11 cellular contexts compared by ENCODE assay signal in the genomic region with DNA sequence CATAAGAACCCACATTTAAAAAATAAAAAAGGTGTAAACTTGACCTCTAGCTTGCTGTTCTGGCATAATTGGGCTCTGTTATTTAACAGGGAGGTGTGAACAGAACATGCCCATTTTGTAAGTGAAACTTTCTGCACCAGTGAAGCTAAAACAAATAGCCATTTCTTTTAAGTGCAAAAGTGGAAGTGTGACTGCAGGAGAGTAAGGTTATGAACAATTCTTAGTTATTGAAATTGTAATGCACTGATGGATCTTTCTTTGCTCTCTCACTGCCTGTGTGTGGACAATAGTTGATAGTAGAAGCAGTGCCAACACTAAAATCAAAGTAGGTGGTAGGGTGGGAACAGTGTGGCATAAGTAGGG. TPM values are rescaled to one million over a fixed set of nuclear protein-coding genes. Genes with fewer than 3 reads are reported as not detected.
A peak's percentile ranks its signal among the peaks of the same experiment; 100 is the strongest.
DNase-seq lines count a peak whose midpoint lies in the region; ATAC-seq, FAIRE-seq and TF ChIP-seq lines count a peak whose summit lies in the region.
"Had no signal": no experiment of that assay in that cellular context is flagged by ENCODE, and none has a peak within 500 bp of the region (broad histone marks: within the 10 kb centered on the region; RNA-seq: fewer than 3 reads in every experiment).

No MANE protein-coding gene starts in this region.

- no peak for FAIRE-seq in GM19239 (lab: Jason Lieb, UNC)
- FAIRE-seq: H1 had no signal

- H2AFZ ChIP-seq in OCI-LY1 (ENCODE audit: low read length), result no peak overlapping the region

- no peaks in the 10 kb centered on the region for H3K9me2 ChIP-seq in OCI-LY1 (ENCODE audit: low read depth, low read length)

- H3K4me1 ChIP-seq in OCI-LY1 (ENCODE audit: insufficient read depth, low read length, severe bottlenecking) (peaks cover 17% of the 10 kb centered on the region), thyroid gland (peaks cover 0 to 3% of the 10 kb centered on the region in 2 donors)
- H3K4me1 ChIP-seq: SJSA1 had no signal

- intact Hi-C loops in thyroid gland (cut with DNase I), result no loop called here

- DNase-seq in GM06990 (ENCODE audit: extremely low read depth, insufficient read length) (peak; percentile 64), GM19239 (ENCODE audit: insufficient read length, low spot score) (no peak), ecto neural progenitor cell (ENCODE audit: low spot score) (no peak), thyroid gland (no peak), NOMO-1 (lab: John Stamatoyannopoulos, UW; ENCODE audit: unreplicated experiment in 2 of 2) (no peak)
- DNase-seq: NCI-H1105 had no signal

- no peak for TF ChIP-seq CTCF in GM06990 (IDR thresholded peaks at IDR 0.05; ENCODE audit: insufficient read depth, low read length, poor library complexity, severe bottlenecking)
- TF ChIP-seq CTCF in OCI-LY1 (IDR thresholded peaks at IDR 0.05; ENCODE audit: low read length), result no peak
- no peak for TF ChIP-seq CTCF in thyroid gland (IDR thresholded peaks at IDR 0.05)

- H3K27me3 ChIP-seq in GM06990 (replicated peaks; ENCODE audit: control insufficient read depth, insufficient read depth, low read length), result no peaks in the 10 kb centered on the region
- no peaks in the 10 kb centered on the region for H3K27me3 ChIP-seq in OCI-LY1 (ENCODE audit: insufficient read depth, low read length)
- H3K27me3 ChIP-seq in thyroid gland, result no peaks in the 10 kb centered on the region
- H3K27me3 ChIP-seq: SJSA1 had no signal

- H3K27ac ChIP-seq in OCI-LY1 (ENCODE audit: low read depth, low read length, poor library complexity, severe bottlenecking) (peak overlapping the region; percentile 62), thyroid gland (peak overlapping the region in 1 of 3 donors; percentile 10)
- H3K27ac ChIP-seq: SJSA1 had no signal

- ATAC-seq in GM19043 (IDR thresholded peaks at IDR 0.05; ENCODE audit: low read depth, unreplicated experiment) (peak; percentile 88), HG02870 (IDR thresholded peaks at IDR 0.05; ENCODE audit: unreplicated experiment) (peak; percentile 73)

- no peak overlapping the region for H3K9ac ChIP-seq in OCI-LY1 (ENCODE audit: low read length)

- no peak for TF ChIP-seq POLR2A in thyroid gland (IDR thresholded peaks at IDR 0.05)

- H3K36me3 ChIP-seq in GM06990 (ENCODE audit: control insufficient read depth, insufficient read depth, low read length), result peaks cover 10% of the 10 kb centered on the region
- H3K36me3 ChIP-seq in OCI-LY1 (ENCODE audit: insufficient read depth, low read length), result peaks cover 39% of the 10 kb centered on the region
- no peaks in the 10 kb centered on the region for H3K36me3 ChIP-seq in thyroid gland
- H3K36me3 ChIP-seq: SJSA1 had no signal

- H4K20me1 ChIP-seq in OCI-LY1 (ENCODE audit: insufficient read depth, low read length), result no peaks in the 10 kb centered on the region

- H3K4me3 ChIP-seq in GM06990 (replicated peaks; ENCODE audit: low read depth, low read length) (no peak overlapping the region), OCI-LY1 (ENCODE audit: low read depth, low read length, poor library complexity, severe bottlenecking) (no peak overlapping the region), thyroid gland (replicated peaks in 1 of 3) (no peak overlapping the region)
- H3K4me3 ChIP-seq: SJSA1 had no signal

- H3K79me2 ChIP-seq in OCI-LY1 (ENCODE audit: insufficient read depth, low read length), result no peaks in the 10 kb centered on the region

- no peaks in the 10 kb centered on the region for H3K9me3 ChIP-seq in OCI-LY1 (ENCODE audit: low read length)
- no peaks in the 10 kb centered on the region for H3K9me3 ChIP-seq in thyroid gland
- H3K9me3 ChIP-seq: SJSA1 had no signal

- H3F3A ChIP-seq in OCI-LY1 (ENCODE audit: insufficient read depth, low read length), result no peaks in the 10 kb centered on the region

- peak overlapping the region; percentile 32; the same call in 1 of the 2 replicates for H3K4me2 ChIP-seq in OCI-LY1 (ENCODE audit: low read length)

RNA-seq across cellular contexts. Expression of a gene that starts 12.6 kb away (rescaled TPM):
- total RNA-seq in thyroid gland, result 1 to 10 TPM in 1 of 4 donors, under 1 TPM in 2, not detected in 1; 0.22 to 1.1 (median 0.78) TPM
- total RNA-seq: H1, SJSA1 had no signal
